ENCODE assay signal across 8 cellular contexts in genomic region chr6:138107078-138107751, GRCh38. TPM values are rescaled to one million over a fixed set of nuclear protein-coding genes. Genes with fewer than 3 reads are reported as not detected.
A peak's percentile ranks its signal among the peaks of the same experiment; 100 is the strongest.
DNase-seq lines count a peak whose midpoint lies in the region; ATAC-seq and TF ChIP-seq lines count a peak whose summit lies in the region.

Gene PERP (minus strand): TSS chr6:138107419. CDS start chr6:138107340, 79 bp downstream.

- peak within 1 kb of the TSS; percentile 72 to 84 (median 80) for H3K4me3 ChIP-seq in esophagus squamous epithelium

- DNase-seq in GM13977 (ENCODE audit: low spot score) (peak; percentile 75), NCI-H748 (lab: John Stamatoyannopoulos, UW; ENCODE audit: unreplicated experiment) (peak; percentile 86), esophagus squamous epithelium (lab: John Stamatoyannopoulos, UW) (no peak), naive B cell (peak; percentile 29), putamen (ENCODE audit: low spot score) (no peak)
- peak; percentile 68 to 81 for DNase-seq in activated T-cell treated with anti-CD3 and anti-CD28 coated beads, Interleukin-2, amount 50 U/mL, for 48 hours
- DNase-seq in stimulated activated CD8-positive, alpha-beta memory T cell treated with anti-CD3 and anti-CD28 coated beads, Interleukin-7, amount 100 ng/mL, for 48 hours (ENCODE audit: extremely low read depth in 1 of 2, low read depth in 1 of 2), result peak; percentile 43 to 47

- peak within 1 kb of the TSS in 5 of 6 donors; percentile 16 to 95 (median 69) for H3K27ac Mint-ChIP-seq in naive B cell

- no peaks in the 10 kb centered on the region for H3K36me3 ChIP-seq in esophagus squamous epithelium

- H3K4me1 ChIP-seq in esophagus squamous epithelium, result peaks cover 0 to 44% (median 4%) of the 10 kb centered on the region in 3 donors

- intact Hi-C loops in esophagus squamous epithelium (cut with DNase I), result loop anchor here (5.0 kb wide), 1 partner anchor 75 kb away; no protein-coding TSS in a partner anchor

- H3K27me3 Mint-ChIP-seq in naive B cell, result peaks cover 54 to 68% (median 61%) of the 10 kb centered on the region in 3 donors

- ATAC-seq in HG02763 (IDR thresholded peaks at IDR 0.05; ENCODE audit: unreplicated experiment) (peak; percentile 69), naive B cell (ENCODE audit: low read depth in 2 of 2) (peak; percentile 81 to 83)

- peak in 3 of 4 donors; percentile 49 to 93 (median 92) for TF ChIP-seq POLR2A in esophagus squamous epithelium (IDR thresholded peaks at IDR 0.05)

- H3K27ac ChIP-seq in esophagus squamous epithelium, result peak within 1 kb of the TSS; percentile 93 to 99 (median 98)

- peaks cover 0 to 6% (median 0%) of the 10 kb centered on the region in 4 donors for H3K27me3 ChIP-seq in esophagus squamous epithelium

- H3K36me3 Mint-ChIP-seq in naive B cell, result no peaks in the 10 kb centered on the region

- in situ Hi-C loops in GM13977 (cut with MboI; ENCODE audit: low pct_unique_long_range_greater_than_20kb, low sequenced_read_pairs, unreplicated experiment), result no loop called here

- 0% methylated on average over 1 of the region's 83 CpGs; no CpG with 5 or more reads in 1 of the 2 donors for WGBS in esophagus squamous epithelium, 2 donors

- H3K9me3 Mint-ChIP-seq in naive B cell, result no peaks in the 10 kb centered on the region

- no peaks in the 10 kb centered on the region for H3K9me3 ChIP-seq in esophagus squamous epithelium

- TF ChIP-seq CTCF in GM13977 (IDR thresholded peaks at IDR 0.05; ENCODE audit: extremely low read depth, insufficient read depth, missing control alignments) (no peak), esophagus squamous epithelium (IDR thresholded peaks at IDR 0.05) (peak in 3 of 6 experiments; percentile 3 to 40 (median 4))

- H3K4me1 Mint-ChIP-seq in naive B cell, result peaks cover 8 to 22% (median 17%) of the 10 kb centered on the region in 3 donors

- H3K4me3 Mint-ChIP-seq in naive B cell, result peak within 1 kb of the TSS; percentile 87 to 96 (median 92)

RNA-seq across cellular contexts. Expression of gene PERP, which starts in this region (rescaled TPM):
- total RNA-seq in esophagus squamous epithelium, result 100 to 1,000 TPM; 586 to 976 (median 833) TPM
- polyA plus RNA-seq in naive B cell (ENCODE audit: low read depth in 6 of 6), result under 1 TPM in 3 of 6 donors, not detected in 3; 0.08 to 0.27 (median 0.13) TPM

Comparison
In these comparisons a context has a peak if more than half of its experiments do, and no peak if none do; other contexts are left out.
1. Peak in DNase-seq and ATAC-seq in naive B cell; RNA of the gene not detected or under 1 TPM.
2. DNase-seq: peak in GM13977 (single experiment), NCI-H748 (single experiment), activated T-cell treated with anti-CD3 and anti-CD28 coated beads, Interleukin-2, amount 50 U/mL, for 48 hours (2 of 2) and stimulated activated CD8-positive, alpha-beta memory T cell treated with anti-CD3 and anti-CD28 coated beads, Interleukin-7, amount 100 ng/mL, for 48 hours (2 of 2); none in esophagus squamous epithelium (single experiment) and putamen (single experiment).